In the genomic region with DNA sequence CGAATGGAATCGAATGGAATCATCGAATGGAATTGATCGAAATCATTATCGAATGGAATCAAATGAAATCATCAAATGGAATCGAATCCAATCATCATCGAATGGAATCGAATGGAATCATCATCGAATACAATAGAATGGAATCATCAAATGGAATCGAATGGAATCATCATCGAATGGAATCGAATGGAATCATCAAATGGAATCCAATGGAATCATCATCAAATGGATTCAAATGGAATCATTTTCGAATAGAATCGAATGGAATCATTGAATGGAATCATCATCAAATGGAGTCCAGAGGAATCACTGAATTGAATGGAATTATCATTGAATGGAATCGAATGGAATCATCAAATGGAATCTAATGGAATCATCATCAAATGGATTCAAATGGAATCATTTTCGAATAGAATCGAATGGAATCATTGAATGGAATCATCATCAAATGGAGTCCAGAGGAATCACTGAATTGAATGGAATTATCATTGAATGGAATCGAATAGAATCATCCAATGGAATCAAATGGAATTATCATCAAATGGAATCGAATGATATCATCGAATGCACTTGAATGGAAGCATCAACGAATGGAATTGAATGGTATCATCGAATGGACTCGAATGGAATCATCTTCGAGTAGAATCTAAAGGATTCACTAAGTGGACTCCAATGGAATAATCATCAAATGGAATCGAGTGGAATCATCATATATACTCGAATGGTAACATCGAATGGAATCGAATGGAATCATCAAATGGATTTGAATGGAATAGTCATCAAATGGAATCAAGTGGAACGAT, we compare ENCODE assay signal across 7 cellular contexts.
A peak's percentile ranks its signal among the peaks of the same experiment; 100 is the strongest.
DNase-seq lines count a peak whose midpoint lies in the region; ATAC-seq and TF ChIP-seq lines count a peak whose summit lies in the region.
"Not testable (repeated sequence)": the region's sequence is repeated elsewhere in the genome, so short reads cannot be mapped to it uniquely, and the experiment has no call there.

No MANE protein-coding gene starts in this region.

- not testable (repeated sequence) for H3K27me3 Mint-ChIP-seq in activated T-helper 2 cell treated with anti-CD3 and anti-CD28 coated beads, Interferon-gamma antibody, Interleukin-2, Interleukin-4, amounts not matched to agents 10 μg/mL and 5 μg/mL and 100 μg/mL, durations not matched to agents 14 hours and 24 hours and 36 hours (ENCODE audit: low read depth); central memory CD8-positive, alpha-beta T cell

- TF ChIP-seq POLR2A in gastrocnemius medialis (IDR thresholded peaks at IDR 0.05), result not testable (repeated sequence)

- intact Hi-C loops in activated T-helper 2 cell treated with anti-CD3 and anti-CD28 coated beads, Interferon-gamma antibody, Interleukin-2, Interleukin-4, amounts not matched to agents 10 μg/mL and 5 μg/mL and 100 μg/mL, durations not matched to agents 14 hours and 24 hours and 36 hours (cut with micrococcal nuclease); Right ventricle myocardium inferior (cut with DNase I); gastrocnemius medialis (cut with DNase I; ENCODE audit: low total_unique reads): not testable (repeated sequence)

- H3K4me3 ChIP-seq in gastrocnemius medialis, result not testable (repeated sequence)

- peaks cover 0 to 20% (median 0%) of the 10 kb centered on the region in 3 donors for H3K9me3 ChIP-seq in gastrocnemius medialis

- DNase-seq in SK-MEL-5 (ENCODE audit: low read depth, low spot score) (peak; percentile 10), mucosa of gallbladder (ENCODE audit: low spot score) (peak; percentile 86)
- DNase-seq in activated T-helper 2 cell treated with anti-CD3 and anti-CD28 coated beads, Interferon-gamma antibody, Interleukin-2, Interleukin-4, amounts not matched to agents 10 μg/mL and 5 μg/mL and 100 μg/mL, durations not matched to agents 14 hours and 24 hours and 36 hours (ENCODE audit: low spot score), result peak; percentile 60
- DNase-seq in central memory CD8-positive, alpha-beta T cell (ENCODE audit: low spot score in 2 of 2), result peak; percentile 35 to 68
- DNase-seq in Right ventricle myocardium inferior (ENCODE audit: missing footprints); gastrocnemius medialis: not testable (repeated sequence)

- TF ChIP-seq CTCF in gastrocnemius medialis (IDR thresholded peaks at IDR 0.05 in 4 of 5, conservative IDR thresholded peaks at IDR 0.05 in 1 of 5), result not testable (repeated sequence)

- H3K4me3 Mint-ChIP-seq in activated T-helper 2 cell treated with anti-CD3 and anti-CD28 coated beads, Interferon-gamma antibody, Interleukin-2, Interleukin-4, amounts not matched to agents 10 μg/mL and 5 μg/mL and 100 μg/mL, durations not matched to agents 14 hours and 24 hours and 36 hours (ENCODE audit: low read depth); central memory CD8-positive, alpha-beta T cell: not testable (repeated sequence)

- in situ Hi-C loops in SK-MEL-5 (cut with HindIII; ENCODE audit: low pct_unique_long_range_greater_than_20kb, low sequenced_read_pairs); gastrocnemius medialis (cut with MboI; ENCODE audit: low sequenced_read_pairs in 4 of 4): not testable (repeated sequence)

- not testable (repeated sequence) for H3K27ac Mint-ChIP-seq in activated T-helper 2 cell treated with anti-CD3 and anti-CD28 coated beads, Interferon-gamma antibody, Interleukin-2, Interleukin-4, amounts not matched to agents 10 μg/mL and 5 μg/mL and 100 μg/mL, durations not matched to agents 14 hours and 24 hours and 36 hours; central memory CD8-positive, alpha-beta T cell (ENCODE audit: low read depth)

- not testable (repeated sequence) for H3K4me1 Mint-ChIP-seq in activated T-helper 2 cell treated with anti-CD3 and anti-CD28 coated beads, Interferon-gamma antibody, Interleukin-2, Interleukin-4, amounts not matched to agents 10 μg/mL and 5 μg/mL and 100 μg/mL, durations not matched to agents 14 hours and 24 hours and 36 hours (ENCODE audit: low read depth); central memory CD8-positive, alpha-beta T cell

- peak; percentile 0 for ATAC-seq in HG03045 (IDR thresholded peaks at IDR 0.05; ENCODE audit: unreplicated experiment)
- ATAC-seq in central memory CD8-positive, alpha-beta T cell (replicated peaks; ENCODE audit: extremely low read depth, poor library complexity, severe bottlenecking), result peak; percentile 1
- ATAC-seq in Right ventricle myocardium inferior, result peak; percentile 4
- peak; percentile 0 to 1 for ATAC-seq in gastrocnemius medialis

- H3K27ac ChIP-seq in gastrocnemius medialis, result not testable (repeated sequence)

- not testable (repeated sequence) for H3K27me3 ChIP-seq in gastrocnemius medialis

- not testable (repeated sequence) for H3K4me1 ChIP-seq in gastrocnemius medialis

- H3K36me3 ChIP-seq in gastrocnemius medialis, result not testable (repeated sequence)

- H3K9me3 Mint-ChIP-seq in activated T-helper 2 cell treated with anti-CD3 and anti-CD28 coated beads, Interferon-gamma antibody, Interleukin-2, Interleukin-4, amounts not matched to agents 10 μg/mL and 5 μg/mL and 100 μg/mL, durations not matched to agents 14 hours and 24 hours and 36 hours, result peaks cover 24% of the 10 kb centered on the region
- H3K9me3 Mint-ChIP-seq in central memory CD8-positive, alpha-beta T cell, result peaks cover 18% of the 10 kb centered on the region

- peaks cover 11% of the 10 kb centered on the region for H3K36me3 Mint-ChIP-seq in activated T-helper 2 cell treated with anti-CD3 and anti-CD28 coated beads, Interferon-gamma antibody, Interleukin-2, Interleukin-4, amounts not matched to agents 10 μg/mL and 5 μg/mL and 100 μg/mL, durations not matched to agents 14 hours and 24 hours and 36 hours (ENCODE audit: low read depth)
- H3K36me3 Mint-ChIP-seq in central memory CD8-positive, alpha-beta T cell (ENCODE audit: insufficient read depth), result not testable (repeated sequence)
